ENCODE assay signal across 15 cellular contexts in the genomic region with DNA sequence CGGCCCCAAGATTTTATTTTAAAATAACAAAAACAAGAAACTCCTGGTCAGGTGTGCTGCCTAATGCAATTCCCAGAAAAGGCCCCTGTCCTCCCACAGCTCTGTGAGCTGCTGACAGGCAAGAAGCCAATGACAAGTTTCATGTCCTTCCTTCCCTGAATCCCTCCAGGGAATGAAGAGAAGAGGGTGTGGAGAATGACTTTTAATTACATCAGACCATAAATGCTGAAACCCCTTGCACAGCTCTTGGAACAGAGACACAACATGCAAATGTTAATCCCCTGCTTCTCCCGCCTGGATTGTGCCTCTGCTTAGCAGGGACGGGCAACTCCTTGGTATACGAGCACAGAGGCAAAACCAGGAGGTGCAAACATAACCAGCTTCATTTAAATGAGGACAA.
DNase-seq lines count a peak whose midpoint lies in the region; ATAC-seq and TF ChIP-seq lines count a peak whose summit lies in the region.
"Had no signal": no experiment of that assay in that cellular context is flagged by ENCODE, and none has a peak within 500 bp of the region (broad histone marks: within the 10 kb centered on the region; RNA-seq: fewer than 3 reads in every experiment).

No MANE protein-coding gene starts in this region.

- peak overlapping the region; percentile 82 for H2BK5ac ChIP-seq in trophoblast cell (ENCODE audit: low read depth, low read length, poor library complexity)

- H3K9me3 ChIP-seq in RWPE2 (ENCODE audit: severe bottlenecking) (no peaks in the 10 kb centered on the region), trophoblast cell (ENCODE audit: insufficient read depth, low read depth, low read length) (no peaks in the 10 kb centered on the region), gastrocnemius medialis (no peaks in the 10 kb centered on the region)

- peak overlapping the region; percentile 42 for H4K8ac ChIP-seq in trophoblast cell (ENCODE audit: low read depth, low read length)

- no peak overlapping the region for H3K4me3 ChIP-seq in RWPE2 (ENCODE audit: severe bottlenecking)
- H3K4me3 ChIP-seq in trophoblast cell (ENCODE audit: low read depth, low read length), result no peak overlapping the region
- no peak overlapping the region for H3K4me3 ChIP-seq in gastrocnemius medialis
- H3K4me3 ChIP-seq: K562 had no signal

- in situ Hi-C loops in gastrocnemius medialis (cut with MboI; ENCODE audit: low sequenced_read_pairs in 4 of 4), result no loop called here

- no peak overlapping the region for H2AFZ ChIP-seq in trophoblast cell (ENCODE audit: insufficient read depth, low read length, poor library complexity)

- H3K18ac ChIP-seq in trophoblast cell (ENCODE audit: low read length), result peak overlapping the region; percentile 32

- no peak overlapping the region for H3K4ac ChIP-seq in trophoblast cell (ENCODE audit: low read depth, low read length)

- H3K27me3 ChIP-seq in RWPE2 (ENCODE audit: insufficient read depth, poor library complexity, severe bottlenecking) (no peaks in the 10 kb centered on the region), trophoblast cell (ENCODE audit: insufficient read depth, low read length) (no peaks in the 10 kb centered on the region), gastrocnemius medialis (no peaks in the 10 kb centered on the region)

- H2BK120ac ChIP-seq in trophoblast cell (ENCODE audit: insufficient read depth, low read length, poor library complexity), result peak overlapping the region; percentile 95

- H4K91ac ChIP-seq in trophoblast cell (ENCODE audit: low read depth, low read length), result peak overlapping the region; percentile 86

- no peak overlapping the region for H3K9ac ChIP-seq in trophoblast cell (ENCODE audit: low read length)

- intact Hi-C loops in gastrocnemius medialis (cut with DNase I; ENCODE audit: low total_unique reads), result no loop called here

- no peak for TF ChIP-seq POLR2A in gastrocnemius medialis (IDR thresholded peaks at IDR 0.05)

- H3K14ac ChIP-seq in trophoblast cell (ENCODE audit: low read length), result peak overlapping the region; percentile 52

- ATAC-seq in RWPE2 (ENCODE audit: low read depth) (no peak; the same call in 2 of the 3 replicates), gastrocnemius medialis (no peak)
- ATAC-seq: HCT116, K562 had no signal

- H4K12ac ChIP-seq in trophoblast cell (ENCODE audit: low read depth, low read length), result no peak overlapping the region

- no peak overlapping the region for H3K4me2 ChIP-seq in trophoblast cell (ENCODE audit: low read length)

- peak overlapping the region; percentile 27 for H2AK5ac ChIP-seq in trophoblast cell (ENCODE audit: low read length)

- no peak for TF ChIP-seq CTCF in RWPE2 (IDR thresholded peaks at IDR 0.05; ENCODE audit: poor library complexity, severe bottlenecking)
- no peak for TF ChIP-seq CTCF in gastrocnemius medialis (IDR thresholded peaks at IDR 0.05 in 4 of 5, conservative IDR thresholded peaks at IDR 0.05 in 1 of 5)

- H3K36me3 ChIP-seq in RWPE2 (ENCODE audit: low read depth), result no peaks in the 10 kb centered on the region
- no peaks in the 10 kb centered on the region for H3K36me3 ChIP-seq in trophoblast cell (ENCODE audit: control insufficient read depth in 1 of 2, insufficient read depth in 2 of 2, low read length in 2 of 2)
- H3K36me3 ChIP-seq in gastrocnemius medialis, result no peaks in the 10 kb centered on the region

- no peak overlapping the region for H3K23ac ChIP-seq in trophoblast cell (ENCODE audit: low read length)

- H2BK12ac ChIP-seq in trophoblast cell (ENCODE audit: low read length), result peak overlapping the region; percentile 72

- DNase-seq in ELF-1 (ENCODE audit: low read depth, low spot score) (peak; percentile 54), RWPE2 (ENCODE audit: low spot score) (no peak), epithelial cell of prostate (ENCODE audit: low read depth, low spot score) (no peak), trophoblast cell (no peak), gastrocnemius medialis (no peak), NCI-H146 treated with DMSO at 0.1 percent for 48 hours (lab: John Stamatoyannopoulos, UW; ENCODE audit: unreplicated experiment) (no peak)
- no peak for DNase-seq in stimulated activated CD4-positive, alpha-beta T cell treated with anti-CD3 and anti-CD28 coated beads, Interleukin-12 subunit alpha, Interleukin-12 subunit beta, amount 100 ng/mL, for 4 hours
- DNase-seq in activated CD4-positive, alpha-beta T cell treated with anti-CD3 and anti-CD28 coated beads, Interleukin-2, amount 50 U/mL, for 4 hours, result no peak
- DNase-seq: C1 segment of cervical spinal cord, DMS79 treated with DMSO at 0.1 percent for 48 hours, NCI-H1436, NCI-H2029 treated with DMSO at 0.1 percent for 48 hours, NCI-H524 had no signal

- H3K27ac ChIP-seq in RWPE2 (ENCODE audit: poor library complexity, severe bottlenecking) (peak overlapping the region; percentile 59), epithelial cell of prostate (peak overlapping the region; percentile 95), trophoblast cell (ENCODE audit: low read depth, low read length) (peak overlapping the region; percentile 67), gastrocnemius medialis (no peak overlapping the region)

- no CpG with 5 or more reads among the region's 4 CpGs for WGBS in trophoblast cell (ENCODE audit: extremely low coverage, insufficient coverage, insufficient read length)

- H3K4me1 ChIP-seq in RWPE2 (ENCODE audit: insufficient read depth, poor library complexity, severe bottlenecking) (peaks cover 16% of the 10 kb centered on the region), trophoblast cell (ENCODE audit: control insufficient read depth in 1 of 2, insufficient read depth in 2 of 2, low read length in 2 of 2) (peaks cover 22 to 28% of the 10 kb centered on the region in 2 experiments), gastrocnemius medialis (no peaks in the 10 kb centered on the region)

- H3K79me1 ChIP-seq in trophoblast cell (ENCODE audit: low read length), result peaks cover 36% of the 10 kb centered on the region

- H3K79me2 ChIP-seq in trophoblast cell (ENCODE audit: control insufficient read depth, insufficient read depth, low read length, poor library complexity), result peaks cover 2% of the 10 kb centered on the region

Comparison
In these comparisons a context has a peak if more than half of its experiments do, and no peak if none do; other contexts are left out.
1. H3K27ac ChIP-seq: peak in RWPE2 (single experiment), epithelial cell of prostate (single experiment) and trophoblast cell (single experiment); none in gastrocnemius medialis (0 of 4).